13 cellular contexts compared by ENCODE assay signal in the genomic region with DNA sequence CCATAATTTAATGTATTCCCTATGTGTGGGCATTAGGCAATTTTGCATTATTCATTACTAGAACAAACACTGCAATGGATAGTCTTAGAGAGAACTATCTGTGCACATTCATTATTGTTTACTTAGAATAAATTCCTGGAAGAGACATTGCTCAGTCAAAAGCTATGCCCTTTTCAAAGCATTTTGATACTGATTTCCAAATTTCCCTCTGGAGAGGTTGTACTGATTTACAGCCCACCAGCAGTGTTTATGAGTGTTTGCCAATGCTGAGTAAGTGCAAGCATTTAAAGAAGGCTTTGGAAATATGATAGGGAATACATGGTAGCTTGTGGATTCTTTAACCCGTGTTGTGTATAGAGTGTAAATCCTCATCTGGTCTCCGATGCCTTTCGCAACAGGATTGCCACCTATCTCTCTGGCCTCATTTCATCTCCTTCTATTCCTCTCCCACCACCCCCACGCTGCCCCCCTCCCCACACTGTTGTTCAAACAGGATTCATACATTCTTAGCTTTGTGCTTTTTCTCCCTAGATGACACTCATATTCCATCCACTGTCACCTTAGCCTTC.
A peak's percentile ranks its signal among the peaks of the same experiment; 100 is the strongest.
DNase-seq lines count a peak whose midpoint lies in the region; ATAC-seq and FAIRE-seq lines count a peak whose summit lies in the region.
"Had no signal": no experiment of that assay in that cellular context is flagged by ENCODE, and none has a peak within 500 bp of the region (broad histone marks: within the 10 kb centered on the region; RNA-seq: fewer than 3 reads in every experiment).

No MANE protein-coding gene starts in this region.

- FAIRE-seq in urothelium cell line (lab: Jason Lieb, UNC), result no peak
- FAIRE-seq: A204.1 had no signal

- no peak for ATAC-seq in GM21786 (IDR thresholded peaks at IDR 0.05; ENCODE audit: unreplicated experiment)

- DNase-seq in NCI-H510A treated with DMSO at 0.1 percent for 48 hours (lab: John Stamatoyannopoulos, UW) (peak; percentile 21), NCI-H510A (lab: John Stamatoyannopoulos, UW) (no peak), T1000 (lab: John Stamatoyannopoulos, UW) (peak; percentile 40), kidney tubule cell (ENCODE audit: low spot score) (peak; percentile 75), urothelium cell line (ENCODE audit: low spot score) (peak; percentile 26), NCI-H146 (lab: John Stamatoyannopoulos, UW) (no peak), OCI-M2 (lab: John Stamatoyannopoulos, UW; ENCODE audit: unreplicated experiment) (no peak)
- DNase-seq: activated naive CD4-positive, alpha-beta T cell; dermis blood vessel endothelial cell; NCI-H2029 treated with DMSO at 0.1 percent for 48 hours; nephron progenitor cell had no signal

Comparison
In these comparisons a context has a peak if more than half of its experiments do, and no peak if none do; other contexts are left out.
1. DNase-seq: peak in NCI-H510A treated with DMSO at 0.1 percent for 48 hours (single experiment), T1000 (single experiment), kidney tubule cell (single experiment) and urothelium cell line (single experiment); none in NCI-H510A (single experiment), NCI-H146 (single experiment) and OCI-M2 (single experiment).